29 cellular contexts compared by ENCODE assay signal in the genomic region with DNA sequence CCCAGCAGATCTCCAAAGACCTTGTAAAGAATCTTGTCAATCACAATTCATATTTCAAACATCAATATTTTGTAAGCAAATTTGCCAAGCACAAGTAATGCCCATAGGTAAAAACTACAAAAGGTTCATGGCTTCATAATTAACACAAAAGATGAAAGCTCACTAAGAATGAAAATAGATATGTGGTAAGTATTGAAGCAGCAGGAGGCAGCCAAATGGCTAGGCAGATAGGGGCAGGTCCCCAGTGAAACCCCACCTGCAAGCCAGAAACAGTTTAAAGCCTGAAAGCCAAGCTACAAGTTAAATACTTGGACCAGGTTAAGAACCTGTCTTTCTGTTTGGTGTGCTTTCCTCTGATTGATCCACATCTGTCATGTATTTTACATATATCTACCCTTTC.
"Had no signal": no experiment of that assay in that cellular context is flagged by ENCODE, and none has a peak within 500 bp of the region (broad histone marks: within the 10 kb centered on the region; RNA-seq: fewer than 3 reads in every experiment).

No MANE protein-coding gene starts in this region.

- H3K4me1 ChIP-seq: stomach, suprapubic skin, testis, thyroid gland, tibial artery, tibial nerve, transverse colon, upper lobe of left lung, upper lobe of right lung, uterus, vagina had no signal

- H3K27me3 ChIP-seq: stomach, suprapubic skin, testis, thyroid gland, tibial artery, tibial nerve, transverse colon, upper lobe of left lung, upper lobe of right lung, uterus, vagina had no signal

- DNase-seq: stimulated activated CD4-positive, alpha-beta T cell treated with anti-CD3 and anti-CD28 coated beads, Interleukin-2, amount 100 ng/mL, for 48 hours; stimulated activated CD4-positive, alpha-beta T cell treated with anti-CD3 and anti-CD28 coated beads, Interleukin-4, amount 100 ng/mL, for 1 hour; stimulated activated CD4-positive, alpha-beta T cell treated with anti-CD3 and anti-CD28 coated beads, Interleukin-4, amount 100 ng/mL, for 24 hours; stimulated activated CD4-positive, alpha-beta T cell treated with anti-CD3 and anti-CD28 coated beads, Interleukin-4, amount 100 ng/mL, for 4 hours; stimulated activated CD8-positive, alpha-beta memory T cell treated with anti-CD3 and anti-CD28 coated beads, Interleukin-4, amount 100 ng/mL, for 48 hours; stimulated activated naive B cell treated with anti-CD40 and anti-IgM and Interleukin-4, amounts not matched to agents 10 μg/mL and 1 μg/mL and 100 μg/mL, for 72 hours; stimulated activated naive CD4-positive, alpha-beta T cell; stimulated activated naive CD4-positive, alpha-beta T cell treated with Interleukin-2 at 50 U/mL for 16 hours; stimulated activated naive CD8-positive, alpha-beta T cell treated with anti-CD3 and anti-CD28 coated beads, Interleukin-15, amount 100 ng/mL, for 72 hours; stimulated activated naive CD8-positive, alpha-beta T cell treated with anti-CD3 and anti-CD28 coated beads, Interleukin-15, Interleukin-2, amounts not matched to agents 100 U/mL and 50 U/mL, for 24 hours; stomach; substantia nigra; testis; thyroid gland; tibial artery; transverse colon; trophoblast cell; upper lobe of left lung; upper lobe of right lung; uterus had no signal

- FAIRE-seq: urothelium cell line had no signal

- H3K4me1 Mint-ChIP-seq: stimulated activated effector memory CD8-positive, alpha-beta T cell treated with anti-CD3 and anti-CD28 coated beads, Interleukin-12 subunit alpha, Interleukin-12 subunit beta, amount 100 ng/mL, for 72 hours; stimulated activated memory B cell treated with anti-CD40 and anti-IgM and Interleukin-4, amounts not matched to agents 10 μg/mL and 1 μg/mL and 100 μg/mL, for 72 hours; stimulated activated naive B cell treated with anti-CD40 and anti-IgM and Interleukin-4, amounts not matched to agents 10 μg/mL and 1 μg/mL and 100 μg/mL, for 72 hours; stimulated activated naive CD8-positive, alpha-beta T cell treated with anti-CD3 and anti-CD28 coated beads, Interleukin-15, amount 100 ng/mL, for 72 hours had no signal

- H3K27me3 Mint-ChIP-seq: stimulated activated memory B cell treated with anti-CD40 and anti-IgM and Interleukin-4, amounts not matched to agents 10 μg/mL and 1 μg/mL and 100 μg/mL, for 72 hours; stimulated activated naive B cell treated with anti-CD40 and anti-IgM and Interleukin-4, amounts not matched to agents 10 μg/mL and 1 μg/mL and 100 μg/mL, for 72 hours; stimulated activated naive CD8-positive, alpha-beta T cell treated with anti-CD3 and anti-CD28 coated beads, Interleukin-15, amount 100 ng/mL, for 72 hours; stimulated activated naive CD8-positive, alpha-beta T cell treated with anti-CD3 and anti-CD28 coated beads, Interleukin-15, Interleukin-2, amounts not matched to agents 100 ng/mL and 50 ng/mL, for 24 hours; type B pancreatic cell had no signal

- ATAC-seq: stimulated activated effector memory CD8-positive, alpha-beta T cell treated with anti-CD3 and anti-CD28 coated beads, Interleukin-12 subunit alpha, Interleukin-12 subunit beta, amount 100 ng/mL, for 72 hours; stimulated activated memory B cell treated with anti-CD40 and anti-IgM and Interleukin-4, amounts not matched to agents 10 μg/mL and 1 μg/mL and 100 μg/mL, for 72 hours; stimulated activated naive B cell treated with anti-CD40 and anti-IgM and Interleukin-4, amounts not matched to agents 10 μg/mL and 1 μg/mL and 100 μg/mL, for 72 hours; stimulated activated naive CD8-positive, alpha-beta T cell treated with anti-CD3 and anti-CD28 coated beads, Interleukin-15, amount 100 ng/mL, for 72 hours; stimulated activated naive CD8-positive, alpha-beta T cell treated with anti-CD3 and anti-CD28 coated beads, Interleukin-15, Interleukin-2, amounts not matched to agents 100 U/mL and 50 U/mL, for 24 hours; upper lobe of right lung had no signal

- H3K9me3 ChIP-seq: testis, thoracic aorta, thyroid gland, tibial artery, tibial nerve, transverse colon, upper lobe of left lung, upper lobe of right lung, uterus, vagina had no signal

- H3K4me3 ChIP-seq: stomach, suprapubic skin, testis, thoracic aorta, thyroid gland, tibial artery, tibial nerve, transverse colon, upper lobe of left lung, upper lobe of right lung, uterus, vagina had no signal

- H3K27ac ChIP-seq: stomach, suprapubic skin, testis, thoracic aorta, thyroid gland, tibial artery, tibial nerve, transverse colon, upper lobe of left lung, upper lobe of right lung, uterus, vagina had no signal

- H3K4me3 Mint-ChIP-seq: stimulated activated effector memory CD8-positive, alpha-beta T cell treated with anti-CD3 and anti-CD28 coated beads, Interleukin-12 subunit alpha, Interleukin-12 subunit beta, amount 100 ng/mL, for 72 hours; stimulated activated memory B cell treated with anti-CD40 and anti-IgM and Interleukin-4, amounts not matched to agents 10 μg/mL and 1 μg/mL and 100 μg/mL, for 72 hours; stimulated activated naive B cell treated with anti-CD40 and anti-IgM and Interleukin-4, amounts not matched to agents 10 μg/mL and 1 μg/mL and 100 μg/mL, for 72 hours; stimulated activated naive CD8-positive, alpha-beta T cell treated with anti-CD3 and anti-CD28 coated beads, Interleukin-15, amount 100 ng/mL, for 72 hours; stimulated activated naive CD8-positive, alpha-beta T cell treated with anti-CD3 and anti-CD28 coated beads, Interleukin-15, Interleukin-2, amounts not matched to agents 100 ng/mL and 50 ng/mL, for 24 hours; type B pancreatic cell had no signal

- H3K36me3 Mint-ChIP-seq: stimulated activated effector memory CD8-positive, alpha-beta T cell treated with anti-CD3 and anti-CD28 coated beads, Interleukin-12 subunit alpha, Interleukin-12 subunit beta, amount 100 ng/mL, for 72 hours; stimulated activated memory B cell treated with anti-CD40 and anti-IgM and Interleukin-4, amounts not matched to agents 10 μg/mL and 1 μg/mL and 100 μg/mL, for 72 hours; stimulated activated naive B cell treated with anti-CD40 and anti-IgM and Interleukin-4, amounts not matched to agents 10 μg/mL and 1 μg/mL and 100 μg/mL, for 72 hours; type B pancreatic cell had no signal

- H3K36me3 ChIP-seq: stomach, suprapubic skin, thoracic aorta, thyroid gland, tibial artery, tibial nerve, transverse colon, upper lobe of left lung, upper lobe of right lung, uterus, vagina had no signal

- H3K27ac Mint-ChIP-seq: stimulated activated effector memory CD8-positive, alpha-beta T cell treated with anti-CD3 and anti-CD28 coated beads, Interleukin-12 subunit alpha, Interleukin-12 subunit beta, amount 100 ng/mL, for 72 hours; stimulated activated memory B cell treated with anti-CD40 and anti-IgM and Interleukin-4, amounts not matched to agents 10 μg/mL and 1 μg/mL and 100 μg/mL, for 72 hours; stimulated activated naive B cell treated with anti-CD40 and anti-IgM and Interleukin-4, amounts not matched to agents 10 μg/mL and 1 μg/mL and 100 μg/mL, for 72 hours; stimulated activated naive CD8-positive, alpha-beta T cell treated with anti-CD3 and anti-CD28 coated beads, Interleukin-15, amount 100 ng/mL, for 72 hours; stimulated activated naive CD8-positive, alpha-beta T cell treated with anti-CD3 and anti-CD28 coated beads, Interleukin-15, Interleukin-2, amounts not matched to agents 100 ng/mL and 50 ng/mL, for 24 hours; type B pancreatic cell had no signal
